In the genomic region with DNA sequence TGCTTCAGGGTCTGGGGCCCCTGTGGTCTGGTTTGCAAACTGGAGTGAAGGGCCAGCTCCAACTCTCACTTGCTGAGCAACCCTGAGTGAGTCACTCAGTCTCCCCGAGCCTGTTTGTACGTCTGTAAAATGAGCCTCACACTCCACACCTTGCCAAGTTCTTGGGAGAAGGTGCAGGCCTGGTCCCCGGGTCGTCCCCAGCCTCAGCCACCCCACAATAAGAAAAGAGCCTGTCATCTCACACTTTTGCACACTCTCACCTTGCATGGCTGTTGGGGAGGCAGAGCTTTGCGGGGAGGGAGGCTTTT, we compare ENCODE assay signal across 16 cellular contexts. TPM values are rescaled to one million over a fixed set of nuclear protein-coding genes. Genes with fewer than 3 reads are reported as not detected.
DNase-seq lines count a peak whose midpoint lies in the region; ATAC-seq lines count a peak whose summit lies in the region.
"Had no signal": no experiment of that assay in that cellular context is flagged by ENCODE, and none has a peak within 500 bp of the region (broad histone marks: within the 10 kb centered on the region; RNA-seq: fewer than 3 reads in every experiment).

No MANE protein-coding gene starts in this region.

- no peak overlapping the region for H3K9ac ChIP-seq in BLaER1
- no peak overlapping the region for H3K9ac ChIP-seq in HUES64 (ENCODE audit: low read depth, low read length)
- no peak overlapping the region for H3K9ac ChIP-seq in adipocyte (ENCODE audit: low read length)

- H3K27ac ChIP-seq in BLaER1 (peak overlapping the region; percentile 32; the same call in 1 of the 2 replicates), HUES64 (ENCODE audit: low read depth, low read length) (peak overlapping the region; percentile 51; the same call in 1 of the 2 replicates)

- H3K4me1 ChIP-seq in BLaER1 (peaks cover 66% of the 10 kb centered on the region), HUES64 (ENCODE audit: insufficient read depth, low read length) (peaks cover 8% of the 10 kb centered on the region; the same call in 1 of the 2 replicates), adipocyte (ENCODE audit: control insufficient read depth, insufficient read depth, low read length) (peaks cover 9% of the 10 kb centered on the region)

- intact Hi-C loops in left ventricle myocardium superior (cut with micrococcal nuclease): loop anchor here (10.0 kb wide), 1 partner anchor 94 kb away; no protein-coding TSS in a partner anchor

- H3K9me3 ChIP-seq in BLaER1: no peaks in the 10 kb centered on the region
- H3K9me3 ChIP-seq in HUES64 (ENCODE audit: insufficient read depth, low read depth, low read length): no peaks in the 10 kb centered on the region
- no peaks in the 10 kb centered on the region for H3K9me3 ChIP-seq in adipocyte (ENCODE audit: control insufficient read depth, low read length)
- H3K9me3 ChIP-seq: heart left ventricle had no signal

- WGBS in HUES64: 81% methylated on average over 5 of the region's 5 CpGs

- peak; percentile 39 for ATAC-seq in left ventricle myocardium superior

- no peaks in the 10 kb centered on the region for H3K27me3 ChIP-seq in BLaER1
- H3K27me3 ChIP-seq in HUES64 (ENCODE audit: insufficient read depth, low read length): no peaks in the 10 kb centered on the region
- no peaks in the 10 kb centered on the region for H3K27me3 ChIP-seq in adipocyte (replicated peaks; ENCODE audit: control insufficient read depth, insufficient read depth, low read length)

- DNase-seq in adipocyte (ENCODE audit: low read depth) (peak; percentile 16), left ventricle myocardium superior (no peak), pons (ENCODE audit: low spot score) (no peak), dedifferentiated amniotic fluid mesenchymal stem cell (ENCODE audit: extremely low spot score) (no peak), DMS114 treated with DMSO at 0.1 percent for 48 hours (lab: John Stamatoyannopoulos, UW; ENCODE audit: unreplicated experiment) (no peak), NCI-H82 treated with DMSO at 0.1 percent for 48 hours (lab: John Stamatoyannopoulos, UW; ENCODE audit: unreplicated experiment) (no peak)
- DNase-seq: activated CD4-positive, alpha-beta T cell treated with anti-CD3 and anti-CD28 coated beads for 1 hour; activated T-cell treated with anti-CD3 and anti-CD28 coated beads, Interleukin-2, amount 50 U/mL, for 48 hours; nephron progenitor cell; NK-92 treated with Interleukin-12 subunit alpha and Interleukin-12 subunit beta, amount 100 ng/mL, for 24 hours; T-helper 1 cell had no signal

- H3K36me3 ChIP-seq in BLaER1 (no peaks in the 10 kb centered on the region), HUES64 (ENCODE audit: insufficient read depth, low read length) (no peaks in the 10 kb centered on the region), adipocyte (ENCODE audit: control insufficient read depth, insufficient read depth, low read length, severe bottlenecking) (no peaks in the 10 kb centered on the region)
- H3K36me3 ChIP-seq: heart left ventricle had no signal

- no peaks in the 10 kb centered on the region for H4K20me1 ChIP-seq in BLaER1

- peak overlapping the region; percentile 68 for H3K4me2 ChIP-seq in BLaER1

- no peak overlapping the region for H3K4me3 ChIP-seq in BLaER1
- H3K4me3 ChIP-seq in HUES64 (ENCODE audit: low read length): no peak overlapping the region
- H3K4me3 ChIP-seq in adipocyte (ENCODE audit: low read length): no peak overlapping the region
- H3K4me3 ChIP-seq: heart left ventricle had no signal

RNA-seq across cellular contexts. Expression of gene GRIFIN, which starts 5.2 kb away (rescaled TPM):
- polyA plus RNA-seq in HUES64 (2013, experiment 1 of 2): not detected
- polyA plus RNA-seq in HUES64 (2013, experiment 2 of 2): not detected
- total RNA-seq in left ventricle myocardium superior: not detected
- total RNA-seq: heart left ventricle, liver, skeletal muscle tissue had no signal
- polyA plus RNA-seq: heart left ventricle, liver had no signal

RNA-seq across cellular contexts. Expression of gene LFNG, which starts 48.6 kb away (rescaled TPM):
- 23.3 TPM for polyA plus RNA-seq in HUES64 (2013, experiment 1 of 2)
- polyA plus RNA-seq in HUES64 (2013, experiment 2 of 2): 25.9 TPM
- total RNA-seq in left ventricle myocardium superior: 6.4 TPM
